ENCODE assay signal across 8 cellular contexts in the genomic region with DNA sequence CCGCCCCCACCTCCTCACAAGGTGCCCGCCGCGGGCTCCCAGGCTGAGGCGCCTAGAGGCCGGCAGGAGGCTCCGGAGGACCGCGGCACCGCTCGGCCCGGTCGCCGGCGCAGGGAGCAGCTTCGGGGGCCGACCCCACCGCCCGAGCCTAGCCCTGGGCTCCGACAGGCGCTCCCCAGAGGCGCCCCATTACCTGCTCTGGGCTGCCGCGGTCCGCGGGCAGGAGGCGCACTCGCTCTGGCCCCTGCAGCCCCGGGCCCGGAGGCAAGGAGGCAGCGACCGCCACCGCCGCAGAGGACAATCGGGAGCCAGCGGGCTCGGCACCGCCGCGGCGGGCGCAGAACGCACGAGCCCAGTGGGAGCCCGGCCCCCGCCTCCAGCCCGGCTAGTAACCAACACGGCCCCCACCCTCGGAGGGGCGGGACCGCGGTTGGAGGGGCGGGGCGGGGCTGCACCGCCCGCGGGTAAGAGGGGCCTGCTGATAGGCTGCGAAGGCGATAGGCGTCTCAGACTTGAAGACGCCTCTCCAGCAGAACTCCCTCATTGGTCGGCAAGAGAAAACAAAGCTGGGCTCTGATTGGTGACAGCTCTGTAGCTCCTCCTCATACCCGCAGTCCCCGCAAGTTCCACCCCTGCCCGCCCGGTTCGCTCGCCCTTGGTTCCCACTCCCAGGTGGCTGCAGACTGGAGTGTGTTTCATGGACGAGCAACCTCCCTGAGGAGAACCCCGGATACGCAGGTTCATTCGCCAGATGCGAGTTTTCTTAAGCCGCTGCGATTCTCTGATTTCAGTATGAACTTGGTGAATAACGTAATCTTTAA. TPM values are rescaled to one million over a fixed set of nuclear protein-coding genes. Genes with fewer than 3 reads are reported as not detected.
DNase-seq lines count a peak whose midpoint lies in the region; ATAC-seq and TF ChIP-seq lines count a peak whose summit lies in the region.

A gene (minus strand): TSS at position 397 of the 821 bp plus-strand sequence. CDS start 64,460 bp downstream, outside the sequence.

- peak within 1 kb of the TSS; percentile 87 for H3K4me3 ChIP-seq in lower lobe of right lung

- peak within 1 kb of the TSS; percentile 90 for H3K27ac ChIP-seq in lower lobe of right lung

- TF ChIP-seq CTCF in lower lobe of right lung (IDR thresholded peaks at IDR 0.05) = peak; percentile 45

- H3K9me3 ChIP-seq in lower lobe of right lung = no peaks in the 10 kb centered on the region

- H3K36me3 ChIP-seq in lower lobe of right lung = no peaks in the 10 kb centered on the region

- intact Hi-C loops in lower lobe of right lung (cut with DNase I) = no loop called here

- peak; percentile 83 for DNase-seq in CMK (ENCODE audit: low read depth)
- DNase-seq in HT-29 (ENCODE audit: low spot score) = peak; percentile 96
- peak; percentile 75 for DNase-seq in NK-92 (lab: John Stamatoyannopoulos, UW; ENCODE audit: unreplicated experiment)
- DNase-seq in activated CD8-positive, alpha-beta memory T cell treated with anti-CD3 and anti-CD28 coated beads for 24 hours = peak; percentile 98
- peak; percentile 93 for DNase-seq in effector CD8-positive, alpha-beta T cell (lab: John Stamatoyannopoulos, UW)
- peak; percentile 97 for DNase-seq in lower lobe of right lung
- peak; percentile 91 to 93 for DNase-seq in stimulated activated CD4-positive, alpha-beta T cell treated with anti-CD3 and anti-CD28 coated beads, Interleukin-4, amount 100 ng/mL, for 48 hours (ENCODE audit: low read depth in 2 of 2)

- ATAC-seq in GM21367 (IDR thresholded peaks at IDR 0.05; ENCODE audit: unreplicated experiment) (peak; percentile 100), lower lobe of right lung (peak; percentile 98 to 99)

- peaks cover 14% of the 10 kb centered on the region for H3K4me1 ChIP-seq in lower lobe of right lung

- H3K27me3 ChIP-seq in lower lobe of right lung (ENCODE audit: low read depth) = no peaks in the 10 kb centered on the region

RNA-seq across cellular contexts. Expression of the gene that starts here (rescaled TPM):
- 2.2 and 4.5 TPM in 2 replicates for total RNA-seq in HT-29 (2014; rRNA removed; shearing (Covaris generic))
- 33.9 TPM for total RNA-seq in lower lobe of right lung

Comparison
In these comparisons a context has a peak if more than half of its experiments do, and no peak if none do; other contexts are left out.
1. Peak in every context shown above with its lines: DNase-seq, ATAC-seq, H3K4me3 ChIP-seq and H3K27ac ChIP-seq.